In the genomic region with DNA sequence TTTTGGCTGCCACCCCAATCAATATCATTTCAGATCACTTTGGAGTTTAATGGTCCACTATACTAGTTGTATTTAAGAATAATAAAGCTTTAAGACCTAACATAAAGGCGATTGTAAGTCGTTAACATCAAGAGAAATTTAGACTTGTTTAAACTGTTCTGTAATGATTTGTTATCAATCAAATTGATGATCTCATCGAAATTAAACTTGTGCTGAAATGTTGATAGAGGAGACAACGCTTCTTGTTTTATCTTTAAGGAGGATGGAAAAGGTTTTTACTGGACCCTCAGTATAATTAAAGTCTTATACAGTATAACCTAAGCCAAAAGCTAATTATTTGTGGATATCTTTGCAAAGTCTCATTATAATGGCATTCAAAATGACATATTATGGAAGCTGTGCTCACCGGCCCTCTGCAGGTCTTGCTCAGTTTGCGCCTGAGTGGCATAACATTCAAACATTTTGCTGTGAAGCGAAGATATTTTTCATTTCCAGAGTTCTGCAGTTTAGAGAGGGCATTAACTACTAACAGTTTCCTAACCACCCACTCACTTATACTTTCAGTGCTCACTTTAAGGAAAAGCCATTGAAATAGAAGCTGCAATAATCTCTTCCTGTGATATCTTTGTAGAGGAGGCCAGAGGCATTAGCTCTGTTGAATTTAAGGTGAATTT, we compare ENCODE assay signal across 8 cellular contexts. TPM values are rescaled to one million over a fixed set of nuclear protein-coding genes. Genes with fewer than 3 reads are reported as not detected.
DNase-seq lines count a peak whose midpoint lies in the region; ATAC-seq and TF ChIP-seq lines count a peak whose summit lies in the region.

No MANE protein-coding gene starts in this region.

- H3K4me3 ChIP-seq in BLaER1 (peak overlapping the region; percentile 84), GM23248 (peak overlapping the region; percentile 87), rectal smooth muscle tissue (ENCODE audit: low read length) (peak overlapping the region; percentile 81)

- H3K79me2 ChIP-seq in GM23248 (ENCODE audit: insufficient read depth) = peaks cover 44% of the 10 kb centered on the region

- WGBS in GM23248 (ENCODE audit: low coverage in 1 of 2, low lambda C conversion rate in 2 of 2, missing lambda C conversion rate in 2 of 2), 2 experiments = 20 to 22% methylated on average over 7 of the region's 7 CpGs

- H3K4me1 ChIP-seq in BLaER1 = peaks cover 66% of the 10 kb centered on the region
- H3K4me1 ChIP-seq in GM23248 (ENCODE audit: insufficient read depth) = peaks cover 31% of the 10 kb centered on the region
- H3K4me1 ChIP-seq in rectal smooth muscle tissue (ENCODE audit: control insufficient read depth, insufficient read depth, low read length) = peaks cover 12% of the 10 kb centered on the region

- in situ Hi-C loops in GM23248 (cut with MboI) = no loop called here

- DNase-seq in GM23248 = peak; percentile 77
- DNase-seq in T-cell = peak in 4 of 34 experiments; percentile 17 to 25 (median 21)
- DNase-seq in epithelial cell of prostate (ENCODE audit: low read depth, low spot score) = no peak
- no peak for DNase-seq in islet precursor cell

- H3K36me3 ChIP-seq in BLaER1 (no peaks in the 10 kb centered on the region), GM23248 (ENCODE audit: low read depth) (no peaks in the 10 kb centered on the region), rectal smooth muscle tissue (ENCODE audit: control insufficient read depth, insufficient read depth, low read length) (no peaks in the 10 kb centered on the region)

- no peak for TF ChIP-seq POLR2A in GM18505 (IDR thresholded peaks at IDR 0.05; ENCODE audit: borderline replicate concordance, extremely low read depth, insufficient read depth, insufficient read length)

- peak overlapping the region; percentile 72; the same call in 1 of the 2 replicates for H2AFZ ChIP-seq in GM23248

- peak overlapping the region; percentile 88; the same call in 1 of the 2 replicates for H3K9ac ChIP-seq in BLaER1
- H3K9ac ChIP-seq in GM23248 = peak overlapping the region; percentile 98
- no peak overlapping the region for H3K9ac ChIP-seq in rectal smooth muscle tissue (ENCODE audit: low read length)

- no peaks in the 10 kb centered on the region for H3K27me3 Mint-ChIP-seq in T-cell

- peaks cover 71 to 77% (median 72%) of the 10 kb centered on the region in 3 donors for H3K4me1 Mint-ChIP-seq in T-cell

- H3K27ac ChIP-seq in BLaER1 = peak overlapping the region; percentile 42
- H3K27ac ChIP-seq in GM23248 = peak overlapping the region; percentile 97
- peak overlapping the region; percentile 94 for H3K27ac ChIP-seq in epithelial cell of prostate
- no peak overlapping the region for H3K27ac ChIP-seq in rectal smooth muscle tissue (ENCODE audit: low read depth, low read length)

- H4K20me1 ChIP-seq in BLaER1 (peaks cover 28% of the 10 kb centered on the region), GM23248 (ENCODE audit: insufficient read depth) (peaks cover 16% of the 10 kb centered on the region; the same call in 1 of the 2 replicates)

- H3K27me3 ChIP-seq in BLaER1 = no peaks in the 10 kb centered on the region
- no peaks in the 10 kb centered on the region for H3K27me3 ChIP-seq in GM23248 (replicated peaks; ENCODE audit: insufficient read depth)
- H3K27me3 ChIP-seq in rectal smooth muscle tissue (ENCODE audit: control insufficient read depth, insufficient read depth, low read length) = no peaks in the 10 kb centered on the region

- H3F3A ChIP-seq in GM23248 (ENCODE audit: insufficient read depth) = peaks cover 36% of the 10 kb centered on the region

- CTCF ChIA-PET in T-cell (lab: Charles Lee) = interaction anchor here (0.5 to 7.4 kb wide), 17 partner anchors 9 to 179 kb away, joined by 3 to 78 read pairs (median 7); partner anchors contain the start of gene AFTPH (in 1 of the 2)

- H3K36me3 Mint-ChIP-seq in T-cell = no peaks in the 10 kb centered on the region

- peak overlapping the region; percentile 82 to 91 (median 88) for H3K4me3 Mint-ChIP-seq in T-cell

- peak overlapping the region; percentile 90 to 92 for H3K27ac Mint-ChIP-seq in T-cell

- no peaks in the 10 kb centered on the region for H3K9me3 Mint-ChIP-seq in T-cell

- no peaks in the 10 kb centered on the region for H3K9me3 ChIP-seq in BLaER1
- no peaks in the 10 kb centered on the region for H3K9me3 ChIP-seq in GM23248 (ENCODE audit: low read depth)

- no peaks in the 10 kb centered on the region for H3K9me2 ChIP-seq in GM23248 (ENCODE audit: insufficient read depth)

- POLR2A ChIA-PET in T-cell (lab: Charles Lee) = interaction anchor here (0.6 to 3.4 kb wide), 10 partner anchors 8 to 572 kb away, joined by 3 to 29 read pairs (median 4); partner anchors contain the start of genes ACTR2 (in 1 of the 2) and RAB1A (in 1 of the 2)

- H3K4me2 ChIP-seq in BLaER1 = peak overlapping the region; percentile 96
- peak overlapping the region; percentile 81 for H3K4me2 ChIP-seq in GM23248 (ENCODE audit: unreplicated experiment)

- ATAC-seq in T-cell (replicated peaks in 1 of 4) (no peak), GM18505 (IDR thresholded peaks at IDR 0.05; ENCODE audit: unreplicated experiment) (no peak), GM18909 (IDR thresholded peaks at IDR 0.05; ENCODE audit: poor library complexity, unreplicated experiment) (no peak)

RNA-seq across cellular contexts. Expression of gene SERTAD2, which starts 1.4 kb away (rescaled TPM):
- total RNA-seq in GM23248 (2014; rRNA removed; shearing (Covaris generic)) = 18.5 and 21.0 TPM in 2 replicates
- 26.8 and 30.0 TPM in 2 replicates for polyA plus RNA-seq in GM23248 (2016; fragmentation: Nextera tagmentation; extraction: Ambion mirVana)
- 10 to 100 TPM; 22.8 to 39.7 (median 27.4) TPM for total RNA-seq in T-cell
